ENCODE assay signal across 8 cellular contexts in the genomic region with DNA sequence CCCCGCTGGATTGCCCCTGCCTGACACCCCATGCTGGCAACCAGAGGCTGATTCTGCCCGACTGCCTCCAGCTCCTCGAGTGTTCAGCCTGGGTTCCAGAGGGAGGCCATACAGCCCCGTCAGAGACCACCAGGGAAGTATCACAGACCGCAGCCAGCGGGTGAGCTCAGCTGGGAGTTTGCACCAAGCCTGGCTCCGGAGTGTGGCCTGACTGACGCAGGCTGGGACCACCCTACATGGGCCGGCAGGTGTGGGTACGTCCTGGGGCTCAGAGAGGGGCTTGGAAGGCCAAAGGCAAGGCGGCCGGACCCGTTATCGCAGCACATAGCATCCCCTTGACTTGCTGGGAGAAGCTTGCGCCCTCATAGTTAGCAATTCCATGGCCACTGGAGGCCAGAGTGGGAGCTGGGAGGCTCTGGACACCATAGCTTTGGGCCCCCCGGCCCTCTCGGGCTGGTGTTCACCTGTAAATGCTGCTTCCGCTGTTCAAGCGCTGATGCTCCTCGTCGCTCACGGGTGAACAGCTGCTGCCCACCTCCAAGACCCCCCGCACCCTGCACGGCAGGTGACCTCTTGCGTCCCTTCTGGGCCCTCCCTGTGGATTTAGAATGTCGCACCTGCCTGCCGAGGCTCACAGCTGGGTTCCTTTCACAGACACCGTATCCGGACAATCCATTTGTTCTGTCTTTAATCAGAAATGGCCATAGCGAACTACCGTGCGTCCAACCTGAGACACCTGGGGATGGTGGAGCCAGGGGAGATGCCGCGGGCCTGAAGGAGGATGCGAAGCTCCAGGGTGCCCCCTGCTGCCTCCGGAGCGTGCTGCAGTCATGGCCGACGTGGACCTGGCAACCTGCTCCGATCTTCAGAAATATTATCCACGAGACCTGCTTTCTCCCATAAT. TPM values are rescaled to one million over a fixed set of nuclear protein-coding genes. Genes with fewer than 3 reads are reported as not detected.
DNase-seq lines count a peak whose midpoint lies in the region; ATAC-seq and TF ChIP-seq lines count a peak whose summit lies in the region.

No MANE protein-coding gene starts in this region.

- H3K4me1 Mint-ChIP-seq in chondrocyte (ENCODE audit: low read depth): peaks cover 12% of the 10 kb centered on the region
- peaks cover 18% of the 10 kb centered on the region for H3K4me1 Mint-ChIP-seq in stimulated activated effector memory CD8-positive, alpha-beta T cell treated with anti-CD3 and anti-CD28 coated beads, Interleukin-12 subunit alpha, Interleukin-12 subunit beta, amount 100 ng/mL, for 72 hours

- peaks cover 8% of the 10 kb centered on the region for H3K27me3 Mint-ChIP-seq in chondrocyte (ENCODE audit: low read depth)

- no peaks in the 10 kb centered on the region for H3K36me3 Mint-ChIP-seq in chondrocyte (ENCODE audit: low read depth)
- no peaks in the 10 kb centered on the region for H3K36me3 Mint-ChIP-seq in stimulated activated effector memory CD8-positive, alpha-beta T cell treated with anti-CD3 and anti-CD28 coated beads, Interleukin-12 subunit alpha, Interleukin-12 subunit beta, amount 100 ng/mL, for 72 hours

- H3K4me3 Mint-ChIP-seq in chondrocyte (ENCODE audit: unreplicated experiment): no peak overlapping the region
- no peak overlapping the region for H3K4me3 Mint-ChIP-seq in stimulated activated effector memory CD8-positive, alpha-beta T cell treated with anti-CD3 and anti-CD28 coated beads, Interleukin-12 subunit alpha, Interleukin-12 subunit beta, amount 100 ng/mL, for 72 hours

- H3K9me3 Mint-ChIP-seq in chondrocyte (ENCODE audit: low read depth): no peaks in the 10 kb centered on the region
- H3K9me3 Mint-ChIP-seq in stimulated activated effector memory CD8-positive, alpha-beta T cell treated with anti-CD3 and anti-CD28 coated beads, Interleukin-12 subunit alpha, Interleukin-12 subunit beta, amount 100 ng/mL, for 72 hours: no peaks in the 10 kb centered on the region

- no peak overlapping the region for H3K27ac Mint-ChIP-seq in chondrocyte (ENCODE audit: unreplicated experiment)
- no peak overlapping the region for H3K27ac Mint-ChIP-seq in stimulated activated effector memory CD8-positive, alpha-beta T cell treated with anti-CD3 and anti-CD28 coated beads, Interleukin-12 subunit alpha, Interleukin-12 subunit beta, amount 100 ng/mL, for 72 hours

- DNase-seq in DMS 273 (lab: John Stamatoyannopoulos, UW; ENCODE audit: unreplicated experiment) (peak; percentile 85), NCI-H446 (lab: John Stamatoyannopoulos, UW) (peak; percentile 32 to 61), chondrocyte (ENCODE audit: low spot score) (no peak), medulla oblongata (ENCODE audit: extremely low spot score) (peak; percentile 25), NK-92 (lab: John Stamatoyannopoulos, UW; ENCODE audit: unreplicated experiment) (no peak)
- DNase-seq in activated CD4-positive, alpha-beta T cell treated with anti-CD3 and anti-CD28 coated beads for 4 hours: peak; percentile 41 to 60
- peak; percentile 62 to 88 for DNase-seq in stimulated activated effector memory CD8-positive, alpha-beta T cell treated with anti-CD3 and anti-CD28 coated beads, Interleukin-12 subunit alpha, Interleukin-12 subunit beta, amount 100 ng/mL, for 72 hours (ENCODE audit: low spot score in 2 of 2)

- peak; percentile 72 for ATAC-seq in HG02885 (IDR thresholded peaks at IDR 0.05; ENCODE audit: poor library complexity, unreplicated experiment)
- ATAC-seq in stimulated activated effector memory CD8-positive, alpha-beta T cell treated with anti-CD3 and anti-CD28 coated beads, Interleukin-12 subunit alpha, Interleukin-12 subunit beta, amount 100 ng/mL, for 72 hours: peak; percentile 75

- TF ChIP-seq CTCF in chondrocyte (IDR thresholded peaks at IDR 0.05): peak; percentile 92

RNA-seq across cellular contexts. Expression of gene SLC66A3, which starts 31.2 kb away (rescaled TPM):
- 25.8 to 29.3 TPM (median 28.0 TPM) in 3 replicates for total RNA-seq in chondrocyte

Comparison
In these comparisons a context has a peak if more than half of its experiments do, and no peak if none do; other contexts are left out.
1. DNase-seq: peak in DMS 273 (single experiment), NCI-H446 (2 of 2), activated CD4-positive, alpha-beta T cell treated with anti-CD3 and anti-CD28 coated beads for 4 hours (2 of 2), medulla oblongata (single experiment) and stimulated activated effector memory CD8-positive, alpha-beta T cell treated with anti-CD3 and anti-CD28 coated beads, Interleukin-12 subunit alpha, Interleukin-12 subunit beta, amount 100 ng/mL, for 72 hours (2 of 2); none in chondrocyte (single experiment) and NK-92 (single experiment).